Comparison of ENCODE assay signal across 14 cellular contexts in the genomic region with DNA sequence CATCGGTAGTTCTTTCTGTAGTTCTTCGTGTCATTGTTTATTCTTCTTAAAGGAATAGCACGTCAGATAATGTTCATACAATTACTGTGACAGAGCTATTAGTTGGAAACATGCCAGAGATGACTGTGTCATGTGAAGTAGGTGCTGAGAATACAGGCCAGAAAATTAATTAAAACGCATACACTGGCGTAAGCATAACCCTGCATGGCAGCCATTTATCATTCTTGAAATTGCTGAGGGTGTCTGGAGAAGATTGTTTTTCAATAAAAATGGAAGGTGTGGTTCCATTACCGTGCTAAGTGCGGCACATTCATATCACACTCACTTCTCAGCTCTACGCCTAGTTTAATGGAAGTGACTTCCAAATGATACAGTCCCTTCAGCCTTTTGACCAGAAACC. TPM values are rescaled to one million over a fixed set of nuclear protein-coding genes. Genes with fewer than 3 reads are reported as not detected.
DNase-seq lines count a peak whose midpoint lies in the region; ATAC-seq and TF ChIP-seq lines count a peak whose summit lies in the region.
"Had no signal": no experiment of that assay in that cellular context is flagged by ENCODE, and none has a peak within 500 bp of the region (broad histone marks: within the 10 kb centered on the region; RNA-seq: fewer than 3 reads in every experiment).

No MANE protein-coding gene starts in this region.

- peak; percentile 50 for DNase-seq in CMK (ENCODE audit: low read depth)
- DNase-seq in NCI-H2227 (lab: John Stamatoyannopoulos, UW; ENCODE audit: unreplicated experiment): peak; percentile 71
- DNase-seq in foreskin keratinocyte: peak in 1 of 2 donors; percentile 38
- no peak for DNase-seq in NOMO-1 treated with DMSO at 0.1 percent for 48 hours (lab: John Stamatoyannopoulos, UW; ENCODE audit: unreplicated experiment)
- DNase-seq in kidney glomerular epithelial cell (lab: John Stamatoyannopoulos, UW): no peak
- DNase-seq in NCI-H2081 treated with DMSO at 0.1 percent for 48 hours (lab: John Stamatoyannopoulos, UW): no peak
- DNase-seq: activated naive CD4-positive, alpha-beta T cell treated with Interleukin-2 at 50 U/mL for 16 hours; DMS153; NCI-H510A treated with DMSO at 0.1 percent for 48 hours; SJCRH30; stimulated activated CD4-positive, alpha-beta T cell treated with anti-CD3 and anti-CD28 coated beads, Interleukin-12 subunit alpha, Interleukin-12 subunit beta, amount 100 ng/mL, for 4 hours had no signal

- H3K4me3 ChIP-seq in mucosa of rectum (ENCODE audit: low read length in 2 of 2): peak overlapping the region; percentile 15 to 37
- H3K4me3 ChIP-seq: SJCRH30 had no signal

- peaks cover 50 to 77% of the 10 kb centered on the region in 2 donors for H3K36me3 ChIP-seq in mucosa of rectum (ENCODE audit: control insufficient read depth in 2 of 2, insufficient read depth in 2 of 2, low read length in 2 of 2)

- H3K27me3 ChIP-seq in foreskin keratinocyte: no peaks in the 10 kb centered on the region
- H3K27me3 ChIP-seq in mucosa of rectum (ENCODE audit: control insufficient read depth in 2 of 2, insufficient read depth in 2 of 2, low read length in 2 of 2): no peaks in the 10 kb centered on the region
- H3K27me3 ChIP-seq: SJCRH30 had no signal

- H3K27ac ChIP-seq in foreskin keratinocyte: peak overlapping the region; percentile 28
- H3K27ac ChIP-seq in mucosa of rectum (ENCODE audit: low read depth in 2 of 2, low read length in 2 of 2): peak overlapping the region; percentile 57 to 79
- H3K27ac ChIP-seq: HL-60, SJCRH30 had no signal

- no peak for ATAC-seq in foreskin keratinocyte
- no peak for ATAC-seq in GM21576 (IDR thresholded peaks at IDR 0.05; ENCODE audit: unreplicated experiment)

- TF ChIP-seq CTCF in foreskin keratinocyte (conservative IDR thresholded peaks at IDR 0.05): no peak

- peak overlapping the region; percentile 20 to 56 for H3K9ac ChIP-seq in mucosa of rectum (ENCODE audit: low read depth in 1 of 2, low read length in 2 of 2)

- H3K9me3 ChIP-seq in mucosa of rectum (ENCODE audit: control insufficient read depth in 2 of 2, low read length in 2 of 2): no peaks in the 10 kb centered on the region
- H3K9me3 ChIP-seq: SJCRH30 had no signal

- H3K4me1 ChIP-seq in foreskin keratinocyte: peaks cover 38% of the 10 kb centered on the region
- peaks cover 42 to 69% of the 10 kb centered on the region in 2 donors for H3K4me1 ChIP-seq in mucosa of rectum (ENCODE audit: control insufficient read depth in 2 of 2, insufficient read depth in 2 of 2, low read length in 2 of 2)
- H3K4me1 ChIP-seq: SJCRH30 had no signal

RNA-seq across cellular contexts. Expression of a gene that starts 7.8 kb away (rescaled TPM):
- 46.4 and 61.5 TPM in 2 replicates for total RNA-seq in foreskin keratinocyte
- polyA plus RNA-seq in foreskin keratinocyte: 21.4 and 32.5 TPM in 2 replicates

Comparison
In these comparisons a context has a peak if more than half of its experiments do, and no peak if none do; other contexts are left out.
1. DNase-seq: peak in CMK (single experiment) and NCI-H2227 (single experiment); none in NOMO-1 treated with DMSO at 0.1 percent for 48 hours (single experiment), kidney glomerular epithelial cell (single experiment) and NCI-H2081 treated with DMSO at 0.1 percent for 48 hours (single experiment).